9 cellular contexts compared by ENCODE assay signal in genomic region chr20:41002842-41003142, GRCh38. TPM values are rescaled to one million over a fixed set of nuclear protein-coding genes. Genes with fewer than 3 reads are reported as not detected.
DNase-seq lines count a peak whose midpoint lies in the region; ATAC-seq, FAIRE-seq and TF ChIP-seq lines count a peak whose summit lies in the region.
"Had no signal": no experiment of that assay in that cellular context is flagged by ENCODE, and none has a peak within 500 bp of the region (broad histone marks: within the 10 kb centered on the region; RNA-seq: fewer than 3 reads in every experiment).

No MANE protein-coding gene starts in this region.

- TF ChIP-seq CTCF in HL-60 (IDR thresholded peaks at IDR 0.05; ENCODE audit: insufficient read depth, low read length) = no peak
- no peak for TF ChIP-seq CTCF in fibroblast of villous mesenchyme (IDR thresholded peaks at IDR 0.05; ENCODE audit: insufficient read depth, low read depth, low read length)

- peaks cover 2% of the 10 kb centered on the region for H3K36me3 Mint-ChIP-seq in activated CD4-positive, alpha-beta memory T cell treated with anti-CD3 and anti-CD28 coated beads for 36 hours

- in situ Hi-C loops in HAP-1 (cut with MboI; ENCODE audit: low sequenced_read_pairs) = no loop called here

- WGBS in small intestine, 3 donors = 96 to 100% (median 97%) methylated on average over 1 of the region's 1 CpG

- H3K27ac ChIP-seq in HL-60 (replicated peaks) (peak overlapping the region; percentile 81), small intestine (ENCODE audit: low read depth in 1 of 2, low read length in 1 of 2) (peak overlapping the region; percentile 92 to 99)

- H3K27me3 ChIP-seq in HL-60 (ENCODE audit: insufficient read depth, poor library complexity, severe bottlenecking) (no peaks in the 10 kb centered on the region), small intestine (ENCODE audit: control insufficient read depth in 2 of 2, insufficient read depth in 2 of 2, low read length in 2 of 2) (no peaks in the 10 kb centered on the region), HAP-1 (ENCODE audit: low read depth) (no peaks in the 10 kb centered on the region)

- POLR2A ChIA-PET in activated CD4-positive, alpha-beta memory T cell treated with anti-CD3 and anti-CD28 coated beads for 36 hours (lab: Charles Lee) = no interaction called here

- CTCF ChIA-PET in activated CD4-positive, alpha-beta memory T cell treated with anti-CD3 and anti-CD28 coated beads for 36 hours (lab: Charles Lee) = interaction anchor here (1.0 to 4.4 kb wide), 2 partner anchors 11 to 93 kb away, joined by 3 to 21 read pairs; no protein-coding TSS in a partner anchor

- H3K4me3 ChIP-seq in HL-60 (replicated peaks; ENCODE audit: insufficient read depth, low read length) (no peak overlapping the region), fibroblast of villous mesenchyme (ENCODE audit: low read depth, low read length) (peak overlapping the region; percentile 17), small intestine (ENCODE audit: low read depth in 1 of 2, low read length in 2 of 2) (no peak overlapping the region), HAP-1 (no peak overlapping the region)
- H3K4me3 ChIP-seq: lung had no signal

- peak overlapping the region; percentile 99 for H3K27ac Mint-ChIP-seq in activated CD4-positive, alpha-beta memory T cell treated with anti-CD3 and anti-CD28 coated beads for 36 hours

- no peaks in the 10 kb centered on the region for H3K9me3 Mint-ChIP-seq in activated CD4-positive, alpha-beta memory T cell treated with anti-CD3 and anti-CD28 coated beads for 36 hours

- intact Hi-C loops in activated CD4-positive, alpha-beta memory T cell treated with anti-CD3 and anti-CD28 coated beads for 36 hours (cut with micrococcal nuclease) = loop anchor here (1.0 kb wide), 8 partner anchors 11 to 426 kb away; partner anchors contain the start of gene TOP1
- intact Hi-C loops in sciatic nerve (cut with DNase I) = no loop called here

- H3K4me3 Mint-ChIP-seq in activated CD4-positive, alpha-beta memory T cell treated with anti-CD3 and anti-CD28 coated beads for 36 hours = peak overlapping the region; percentile 67

- no peak for ATAC-seq in HG03469 (IDR thresholded peaks at IDR 0.05; ENCODE audit: unreplicated experiment)
- no peak for ATAC-seq in HG02885 (IDR thresholded peaks at IDR 0.05; ENCODE audit: poor library complexity, unreplicated experiment)
- no peak for ATAC-seq in sciatic nerve

- H3K9me3 ChIP-seq in small intestine (ENCODE audit: control insufficient read depth, low read depth) = no peaks in the 10 kb centered on the region
- H3K9me3 ChIP-seq in HAP-1 = no peaks in the 10 kb centered on the region; the same call in 1 of the 2 replicates

- H3K36me3 ChIP-seq in small intestine (ENCODE audit: control insufficient read depth in 2 of 2, insufficient read depth in 2 of 2, low read length in 2 of 2) (no peaks in the 10 kb centered on the region), HAP-1 (replicated peaks) (no peaks in the 10 kb centered on the region)

- H3K4me1 Mint-ChIP-seq in activated CD4-positive, alpha-beta memory T cell treated with anti-CD3 and anti-CD28 coated beads for 36 hours (ENCODE audit: low read depth) = peaks cover 41% of the 10 kb centered on the region

- FAIRE-seq in small intestine (lab: Jason Lieb, UNC) = no peak

- peaks cover 14 to 15% of the 10 kb centered on the region in 2 donors for H3K4me1 ChIP-seq in small intestine (ENCODE audit: control insufficient read depth in 2 of 2, insufficient read depth in 1 of 2, low read depth in 1 of 2, low read length in 1 of 2)
- peaks cover 6% of the 10 kb centered on the region for H3K4me1 ChIP-seq in HAP-1

- DNase-seq in HL-60 (ENCODE audit: low read depth in 1 of 2, low spot score in 1 of 2) (no peak), fibroblast of villous mesenchyme (ENCODE audit: low read depth) (no peak), small intestine (no peak), HAP-1 (ENCODE audit: low spot score in 2 of 2) (no peak), sciatic nerve (ENCODE audit: low spot score) (no peak)
- DNase-seq in activated CD4-positive, alpha-beta memory T cell treated with anti-CD3 and anti-CD28 coated beads for 36 hours = no peak

- no peaks in the 10 kb centered on the region for H3K27me3 Mint-ChIP-seq in activated CD4-positive, alpha-beta memory T cell treated with anti-CD3 and anti-CD28 coated beads for 36 hours

RNA-seq across cellular contexts. Expression of gene TOP1, which starts 25.8 kb away (rescaled TPM):
- 100 to 1,000 TPM; 128 TPM for total RNA-seq in activated CD4-positive, alpha-beta memory T cell treated with anti-CD3 and anti-CD28 coated beads for 36 hours
- total RNA-seq in fibroblast of villous mesenchyme = 10.3 and 19.9 TPM in 2 replicates
- 10 to 100 TPM; 46.2 to 72.4 (median 67.1) TPM for polyA plus RNA-seq in small intestine
- total RNA-seq in sciatic nerve = 34.7 TPM
